ENCODE assay signal across 1 cellular context in genomic region chr7:96361116-96361857, GRCh38.
TF ChIP-seq lines count a peak whose summit lies in the region.

No MANE protein-coding gene starts in this region.

TF ChIP-seq in K562, 482 proteins besides CTCF, POLR2A, EP300 and RAD21 (continued from another document and continues in another):
- no peak for TF ChIP-seq PRDM10 (IDR thresholded peaks at IDR 0.05; ENCODE audit: partially characterized antibody)
- no peak for TF ChIP-seq ZZZ3 (IDR thresholded peaks at IDR 0.05)
- peak; percentile 88 for TF ChIP-seq NFE2 (IDR thresholded peaks at IDR 0.05; ENCODE audit: low read depth)
- TF ChIP-seq, protein P1, sequence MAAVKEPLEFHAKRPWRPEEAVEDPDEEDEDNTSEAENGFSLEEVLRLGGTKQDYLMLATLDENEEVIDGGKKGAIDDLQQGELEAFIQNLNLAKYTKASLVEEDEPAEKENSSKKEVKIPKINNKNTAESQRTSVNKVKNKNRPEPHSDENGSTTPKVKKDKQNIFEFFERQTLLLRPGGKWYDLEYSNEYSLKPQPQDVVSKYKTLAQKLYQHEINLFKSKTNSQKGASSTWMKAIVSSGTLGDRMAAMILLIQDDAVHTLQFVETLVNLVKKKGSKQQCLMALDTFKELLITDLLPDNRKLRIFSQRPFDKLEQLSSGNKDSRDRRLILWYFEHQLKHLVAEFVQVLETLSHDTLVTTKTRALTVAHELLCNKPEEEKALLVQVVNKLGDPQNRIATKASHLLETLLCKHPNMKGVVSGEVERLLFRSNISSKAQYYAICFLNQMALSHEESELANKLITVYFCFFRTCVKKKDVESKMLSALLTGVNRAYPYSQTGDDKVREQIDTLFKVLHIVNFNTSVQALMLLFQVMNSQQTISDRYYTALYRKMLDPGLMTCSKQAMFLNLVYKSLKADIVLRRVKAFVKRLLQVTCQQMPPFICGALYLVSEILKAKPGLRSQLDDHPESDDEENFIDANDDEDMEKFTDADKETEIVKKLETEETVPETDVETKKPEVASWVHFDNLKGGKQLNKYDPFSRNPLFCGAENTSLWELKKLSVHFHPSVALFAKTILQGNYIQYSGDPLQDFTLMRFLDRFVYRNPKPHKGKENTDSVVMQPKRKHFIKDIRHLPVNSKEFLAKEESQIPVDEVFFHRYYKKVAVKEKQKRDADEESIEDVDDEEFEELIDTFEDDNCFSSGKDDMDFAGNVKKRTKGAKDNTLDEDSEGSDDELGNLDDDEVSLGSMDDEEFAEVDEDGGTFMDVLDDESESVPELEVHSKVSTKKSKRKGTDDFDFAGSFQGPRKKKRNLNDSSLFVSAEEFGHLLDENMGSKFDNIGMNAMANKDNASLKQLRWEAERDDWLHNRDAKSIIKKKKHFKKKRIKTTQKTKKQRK (IDR thresholded peaks at IDR 0.05; ENCODE audit: borderline replicate concordance, low read depth, low read length): no peak
- no peak for TF ChIP-seq SIRT6 (IDR thresholded peaks at IDR 0.05; ENCODE audit: low read depth, low read length)
- no peak for TF ChIP-seq NCOA6 (IDR thresholded peaks at IDR 0.05)
- peak; percentile 20; the same call in 1 of the 2 replicates for TF ChIP-seq ZNF444 (CRISPR knock-in tag; IDR thresholded peaks at IDR 0.05)
- TF ChIP-seq, protein P2, sequence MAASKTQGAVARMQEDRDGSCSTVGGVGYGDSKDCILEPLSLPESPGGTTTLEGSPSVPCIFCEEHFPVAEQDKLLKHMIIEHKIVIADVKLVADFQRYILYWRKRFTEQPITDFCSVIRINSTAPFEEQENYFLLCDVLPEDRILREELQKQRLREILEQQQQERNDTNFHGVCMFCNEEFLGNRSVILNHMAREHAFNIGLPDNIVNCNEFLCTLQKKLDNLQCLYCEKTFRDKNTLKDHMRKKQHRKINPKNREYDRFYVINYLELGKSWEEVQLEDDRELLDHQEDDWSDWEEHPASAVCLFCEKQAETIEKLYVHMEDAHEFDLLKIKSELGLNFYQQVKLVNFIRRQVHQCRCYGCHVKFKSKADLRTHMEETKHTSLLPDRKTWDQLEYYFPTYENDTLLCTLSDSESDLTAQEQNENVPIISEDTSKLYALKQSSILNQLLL (CRISPR knock-in tag; IDR thresholded peaks at IDR 0.05; ENCODE audit: borderline replicate concordance): no peak
- TF ChIP-seq BHLHE40 (IDR thresholded peaks at IDR 0.05; ENCODE audit: low read length): no peak
- peak; percentile 88 for TF ChIP-seq C11orf30 (IDR thresholded peaks at IDR 0.05; ENCODE audit: low read depth)
- no peak for TF ChIP-seq BRD9 (IDR thresholded peaks at IDR 0.05; ENCODE audit: low read depth, partially characterized antibody)
- no peak for TF ChIP-seq ZSCAN32 (CRISPR knock-in tag; IDR thresholded peaks at IDR 0.05)
- TF ChIP-seq CEBPB (tag; IDR thresholded peaks at IDR 0.05): no peak
- no peak for TF ChIP-seq ATF2 (CRISPR knock-in tag; IDR thresholded peaks at IDR 0.05)
- TF ChIP-seq SAFB (IDR thresholded peaks at IDR 0.05; ENCODE audit: borderline replicate concordance, low read depth, low read length): no peak
- no peak for TF ChIP-seq ZNF134 (CRISPR knock-in tag; conservative IDR thresholded peaks at IDR 0.05)
- no peak for TF ChIP-seq THAP7 (CRISPR knock-in tag; IDR thresholded peaks at IDR 0.05)
- 0 out of 2 replicates have a peak, but pooled peaks have one; percentile 28 for TF ChIP-seq ZNF75A (CRISPR knock-in tag; IDR thresholded peaks at IDR 0.05)
- no peak for TF ChIP-seq NELFE (IDR thresholded peaks at IDR 0.05; ENCODE audit: insufficient read depth, insufficient read length)
- TF ChIP-seq MAFF (IDR thresholded peaks at IDR 0.05; ENCODE audit: low read length): peak; percentile 71
- TF ChIP-seq USF2 (CRISPR knock-in tag; IDR thresholded peaks at IDR 0.05): no peak
- no peak for TF ChIP-seq BRD4 (IDR thresholded peaks at IDR 0.05)
- TF ChIP-seq ILK (tag; IDR thresholded peaks at IDR 0.05; ENCODE audit: borderline replicate concordance, low read depth): 0 out of 2 replicates have a peak, but pooled peaks have one; percentile 10
- TF ChIP-seq, protein P3, sequence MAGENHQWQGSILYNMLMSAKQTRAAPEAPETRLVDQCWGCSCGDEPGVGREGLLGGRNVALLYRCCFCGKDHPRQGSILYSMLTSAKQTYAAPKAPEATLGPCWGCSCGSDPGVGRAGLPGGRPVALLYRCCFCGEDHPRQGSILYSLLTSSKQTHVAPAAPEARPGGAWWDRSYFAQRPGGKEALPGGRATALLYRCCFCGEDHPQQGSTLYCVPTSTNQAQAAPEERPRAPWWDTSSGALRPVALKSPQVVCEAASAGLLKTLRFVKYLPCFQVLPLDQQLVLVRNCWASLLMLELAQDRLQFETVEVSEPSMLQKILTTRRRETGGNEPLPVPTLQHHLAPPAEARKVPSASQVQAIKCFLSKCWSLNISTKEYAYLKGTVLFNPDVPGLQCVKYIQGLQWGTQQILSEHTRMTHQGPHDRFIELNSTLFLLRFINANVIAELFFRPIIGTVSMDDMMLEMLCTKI (IDR thresholded peaks at IDR 0.05; ENCODE audit: partially characterized antibody): no peak
- no peak for TF ChIP-seq MECOM (CRISPR knock-in tag; IDR thresholded peaks at IDR 0.05)
- TF ChIP-seq CGGBP1 (CRISPR knock-in tag; IDR thresholded peaks at IDR 0.05): no peak
- TF ChIP-seq THRB (CRISPR knock-in tag; conservative IDR thresholded peaks at IDR 0.05): no peak
- no peak for TF ChIP-seq OTX1 (CRISPR knock-in tag; IDR thresholded peaks at IDR 0.05)
- 0 out of 2 replicates have a peak, but pooled peaks have one; percentile 36 for TF ChIP-seq CC2D1A (IDR thresholded peaks at IDR 0.05)
- TF ChIP-seq, protein P4, sequence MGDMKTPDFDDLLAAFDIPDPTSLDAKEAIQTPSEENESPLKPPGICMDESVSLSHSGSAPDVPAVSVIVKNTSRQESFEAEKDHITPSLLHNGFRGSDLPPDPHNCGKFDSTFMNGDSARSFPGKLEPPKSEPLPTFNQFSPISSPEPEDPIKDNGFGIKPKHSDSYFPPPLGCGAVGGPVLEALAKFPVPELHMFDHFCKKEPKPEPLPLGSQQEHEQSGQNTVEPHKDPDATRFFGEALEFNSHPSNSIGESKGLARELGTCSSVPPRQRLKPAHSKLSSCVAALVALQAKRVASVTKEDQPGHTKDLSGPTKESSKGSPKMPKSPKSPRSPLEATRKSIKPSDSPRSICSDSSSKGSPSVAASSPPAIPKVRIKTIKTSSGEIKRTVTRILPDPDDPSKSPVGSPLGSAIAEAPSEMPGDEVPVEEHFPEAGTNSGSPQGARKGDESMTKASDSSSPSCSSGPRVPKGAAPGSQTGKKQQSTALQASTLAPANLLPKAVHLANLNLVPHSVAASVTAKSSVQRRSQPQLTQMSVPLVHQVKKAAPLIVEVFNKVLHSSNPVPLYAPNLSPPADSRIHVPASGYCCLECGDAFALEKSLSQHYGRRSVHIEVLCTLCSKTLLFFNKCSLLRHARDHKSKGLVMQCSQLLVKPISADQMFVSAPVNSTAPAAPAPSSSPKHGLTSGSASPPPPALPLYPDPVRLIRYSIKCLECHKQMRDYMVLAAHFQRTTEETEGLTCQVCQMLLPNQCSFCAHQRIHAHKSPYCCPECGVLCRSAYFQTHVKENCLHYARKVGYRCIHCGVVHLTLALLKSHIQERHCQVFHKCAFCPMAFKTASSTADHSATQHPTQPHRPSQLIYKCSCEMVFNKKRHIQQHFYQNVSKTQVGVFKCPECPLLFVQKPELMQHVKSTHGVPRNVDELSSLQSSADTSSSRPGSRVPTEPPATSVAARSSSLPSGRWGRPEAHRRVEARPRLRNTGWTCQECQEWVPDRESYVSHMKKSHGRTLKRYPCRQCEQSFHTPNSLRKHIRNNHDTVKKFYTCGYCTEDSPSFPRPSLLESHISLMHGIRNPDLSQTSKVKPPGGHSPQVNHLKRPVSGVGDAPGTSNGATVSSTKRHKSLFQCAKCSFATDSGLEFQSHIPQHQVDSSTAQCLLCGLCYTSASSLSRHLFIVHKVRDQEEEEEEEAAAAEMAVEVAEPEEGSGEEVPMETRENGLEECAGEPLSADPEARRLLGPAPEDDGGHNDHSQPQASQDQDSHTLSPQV (IDR thresholded peaks at IDR 0.05): peak; percentile 82
- TF ChIP-seq MXI1 (IDR thresholded peaks at IDR 0.05; ENCODE audit: low read depth, low read length): no peak
